ENCODE assay signal across 11 cellular contexts in genomic region chr4:15777697-15778096, GRCh38. TPM values are rescaled to one million over a fixed set of nuclear protein-coding genes. Genes with fewer than 3 reads are reported as not detected.
DNase-seq lines count a peak whose midpoint lies in the region; ATAC-seq and TF ChIP-seq lines count a peak whose summit lies in the region.
"Had no signal": no experiment of that assay in that cellular context is flagged by ENCODE, and none has a peak within 500 bp of the region (broad histone marks: within the 10 kb centered on the region; RNA-seq: fewer than 3 reads in every experiment).

No MANE protein-coding gene starts in this region.

- no peak for TF ChIP-seq CTCF in neural crest cell (conservative IDR thresholded peaks at IDR 0.05)

- CTCF ChIA-PET in CD8-positive, alpha-beta memory T cell (lab: Charles Lee) = interaction anchor here (0.6 to 2.0 kb wide), 4 partner anchors 20 to 774 kb away, joined by 3 to 5 read pairs (median 3); no protein-coding TSS in a partner anchor

- H3K4me3 ChIP-seq in CD8-positive, alpha-beta memory T cell (ENCODE audit: low read length) = peak overlapping the region; percentile 58

- no peaks in the 10 kb centered on the region for H3K36me3 Mint-ChIP-seq in CD8-positive, alpha-beta memory T cell
- peaks cover 55% of the 10 kb centered on the region for H3K36me3 Mint-ChIP-seq in activated naive CD8-positive, alpha-beta T cell treated with anti-CD3 and anti-CD28 coated beads, Interleukin-2, amount 10 ng/mL, durations not matched to agents 7 days and 5 days
- no peaks in the 10 kb centered on the region for H3K36me3 Mint-ChIP-seq in neural crest cell (ENCODE audit: low read depth)

- H3K27ac Mint-ChIP-seq in CD8-positive, alpha-beta memory T cell = peak overlapping the region in 3 of 8 donors; percentile 18 to 84 (median 67)
- H3K27ac Mint-ChIP-seq in activated naive CD8-positive, alpha-beta T cell treated with anti-CD3 and anti-CD28 coated beads, Interleukin-2, amount 10 ng/mL, durations not matched to agents 7 days and 5 days = peak overlapping the region; percentile 92
- no peak overlapping the region for H3K27ac Mint-ChIP-seq in neural crest cell (ENCODE audit: unreplicated experiment)

- no peak for DNase-seq in CD8-positive, alpha-beta memory T cell
- DNase-seq in activated naive CD8-positive, alpha-beta T cell treated with anti-CD3 and anti-CD28 coated beads, Interleukin-2, amount 10 ng/mL, durations not matched to agents 7 days and 5 days = no peak
- no peak for DNase-seq in neural crest cell (ENCODE audit: low read depth, low spot score)
- DNase-seq in MV-4-11 (lab: John Stamatoyannopoulos, UW) = no peak
- no peak for DNase-seq in NCI-H2171 treated with DMSO at 0.1 percent for 48 hours (lab: John Stamatoyannopoulos, UW)
- DNase-seq: DMS79, stomach had no signal

- H3K27ac ChIP-seq in CD8-positive, alpha-beta memory T cell (ENCODE audit: low read depth, low read length) = no peak overlapping the region
- H3K27ac ChIP-seq: parathyroid adenoma had no signal

- H3K27me3 ChIP-seq in CD8-positive, alpha-beta memory T cell (ENCODE audit: insufficient read depth, low read length, poor library complexity, severe bottlenecking) = no peaks in the 10 kb centered on the region

- peaks cover 0 to 10% of the 10 kb centered on the region in 2 donors for H3K27me3 Mint-ChIP-seq in CD8-positive, alpha-beta memory T cell
- no peaks in the 10 kb centered on the region for H3K27me3 Mint-ChIP-seq in activated naive CD8-positive, alpha-beta T cell treated with anti-CD3 and anti-CD28 coated beads, Interleukin-2, amount 10 ng/mL, durations not matched to agents 7 days and 5 days
- peaks cover 86% of the 10 kb centered on the region for H3K27me3 Mint-ChIP-seq in neural crest cell (ENCODE audit: low read depth)

- no peaks in the 10 kb centered on the region for H3K36me3 ChIP-seq in CD8-positive, alpha-beta memory T cell (ENCODE audit: insufficient read depth, low read length)
- H3K36me3 ChIP-seq: stomach had no signal

- no peaks in the 10 kb centered on the region for H3K9me3 ChIP-seq in CD8-positive, alpha-beta memory T cell (ENCODE audit: low read length)
- H3K9me3 ChIP-seq: stomach had no signal

- peaks cover 40% of the 10 kb centered on the region for H3K4me1 ChIP-seq in CD8-positive, alpha-beta memory T cell (ENCODE audit: insufficient read depth, low read length)
- H3K4me1 ChIP-seq: parathyroid adenoma had no signal

- H3K4me1 Mint-ChIP-seq in CD8-positive, alpha-beta memory T cell = peaks cover 34 to 61% (median 45%) of the 10 kb centered on the region in 3 donors
- H3K4me1 Mint-ChIP-seq in activated naive CD8-positive, alpha-beta T cell treated with anti-CD3 and anti-CD28 coated beads, Interleukin-2, amount 10 ng/mL, durations not matched to agents 7 days and 5 days = peaks cover 69% of the 10 kb centered on the region
- peaks cover 11% of the 10 kb centered on the region for H3K4me1 Mint-ChIP-seq in neural crest cell

- ATAC-seq in HG02970 (IDR thresholded peaks at IDR 0.05; ENCODE audit: low FRiP score, unreplicated experiment) (peak; percentile 4), GM21515 (IDR thresholded peaks at IDR 0.05; ENCODE audit: unreplicated experiment) (no peak)
- no peak for ATAC-seq in activated naive CD8-positive, alpha-beta T cell treated with anti-CD3 and anti-CD28 coated beads, Interleukin-2, amount 10 ng/mL, durations not matched to agents 7 days and 5 days (ENCODE audit: low read depth)

- H3K9me3 Mint-ChIP-seq in CD8-positive, alpha-beta memory T cell = no peaks in the 10 kb centered on the region
- peaks cover 3% of the 10 kb centered on the region for H3K9me3 Mint-ChIP-seq in activated naive CD8-positive, alpha-beta T cell treated with anti-CD3 and anti-CD28 coated beads, Interleukin-2, amount 10 ng/mL, durations not matched to agents 7 days and 5 days
- no peaks in the 10 kb centered on the region for H3K9me3 Mint-ChIP-seq in neural crest cell

- POLR2A ChIA-PET in CD8-positive, alpha-beta memory T cell (lab: Charles Lee) = no interaction called here
- POLR2A ChIA-PET in activated naive CD8-positive, alpha-beta T cell treated with anti-CD3 and anti-CD28 coated beads, Interleukin-2, amount 10 ng/mL, durations not matched to agents 7 days and 5 days (lab: Charles Lee) = interaction anchor here (1.9 to 4.4 kb wide), 2 partner anchors 11 to 20 kb away, joined by 11 to 52 read pairs; no protein-coding TSS in a partner anchor

- H3K4me3 Mint-ChIP-seq in CD8-positive, alpha-beta memory T cell = peak overlapping the region; percentile 45 to 92 (median 80)
- H3K4me3 Mint-ChIP-seq in activated naive CD8-positive, alpha-beta T cell treated with anti-CD3 and anti-CD28 coated beads, Interleukin-2, amount 10 ng/mL, durations not matched to agents 7 days and 5 days = peak overlapping the region; percentile 92
- H3K4me3 Mint-ChIP-seq in neural crest cell = peak overlapping the region; percentile 73

RNA-seq across cellular contexts. Expression of gene CD38, which starts 0.4 kb away (rescaled TPM):
- total RNA-seq in CD8-positive, alpha-beta memory T cell = 10 to 100 TPM in 1 of 2 experiments, 1 to 10 TPM in 1; 9.0 to 11.7 TPM
- 2.1 TPM for polyA plus RNA-seq in CD8-positive, alpha-beta memory T cell
- total RNA-seq in activated naive CD8-positive, alpha-beta T cell treated with anti-CD3 and anti-CD28 coated beads, Interleukin-2, amount 10 ng/mL, durations not matched to agents 7 days and 5 days = 100 to 1,000 TPM in 1 of 2 experiments, 10 to 100 TPM in 1; 99.9 to 110 TPM
- 0.05 and 0.11 TPM in 2 replicates for total RNA-seq in neural crest cell
- total RNA-seq: bronchial epithelial cell had no signal
